8 cellular contexts compared by ENCODE assay signal in genomic region chr10:73644015-73644743, GRCh38. TPM values are rescaled to one million over a fixed set of nuclear protein-coding genes. Genes with fewer than 3 reads are reported as not detected.
A peak's percentile ranks its signal among the peaks of the same experiment; 100 is the strongest.
DNase-seq lines count a peak whose midpoint lies in the region; ATAC-seq lines count a peak whose summit lies in the region.

No MANE protein-coding gene starts in this region.

- H3K4me3 ChIP-seq in Karpas-422 (ENCODE audit: low read length) (no peak overlapping the region), trophoblast cell (ENCODE audit: low read depth, low read length) (no peak overlapping the region)

- no peaks in the 10 kb centered on the region for H3K9me3 ChIP-seq in Karpas-422 (ENCODE audit: low read length)
- H3K9me3 ChIP-seq in trophoblast cell (ENCODE audit: insufficient read depth, low read depth, low read length): no peaks in the 10 kb centered on the region

- H3K4me1 ChIP-seq in Karpas-422 (ENCODE audit: low read length) (peaks cover 2% of the 10 kb centered on the region), trophoblast cell (ENCODE audit: control insufficient read depth in 1 of 2, insufficient read depth in 2 of 2, low read length in 2 of 2) (peaks cover 29 to 43% of the 10 kb centered on the region in 2 experiments)

- H3K23ac ChIP-seq in trophoblast cell (ENCODE audit: low read length): no peak overlapping the region

- no CpG with 5 or more reads among the region's 5 CpGs for WGBS in trophoblast cell (ENCODE audit: extremely low coverage, insufficient coverage, insufficient read length)

- no peak overlapping the region for H3K14ac ChIP-seq in trophoblast cell (ENCODE audit: low read length)

- H3K4ac ChIP-seq in trophoblast cell (ENCODE audit: low read depth, low read length): no peak overlapping the region

- H3K9ac ChIP-seq in Karpas-422 (ENCODE audit: low read length): no peak overlapping the region
- H3K9ac ChIP-seq in trophoblast cell (ENCODE audit: low read length): no peak overlapping the region

- H3K27me3 ChIP-seq in Karpas-422 (ENCODE audit: low read length): no peaks in the 10 kb centered on the region
- H3K27me3 ChIP-seq in trophoblast cell (ENCODE audit: insufficient read depth, low read length): no peaks in the 10 kb centered on the region

- no peaks in the 10 kb centered on the region for H4K20me1 ChIP-seq in Karpas-422 (ENCODE audit: insufficient read depth, low read depth, low read length)

- H3K18ac ChIP-seq in trophoblast cell (ENCODE audit: low read length): no peak overlapping the region

- H3K79me2 ChIP-seq in Karpas-422 (ENCODE audit: low read length) (no peaks in the 10 kb centered on the region), trophoblast cell (ENCODE audit: control insufficient read depth, insufficient read depth, low read length, poor library complexity) (peaks cover 3% of the 10 kb centered on the region)

- no peak overlapping the region for H2BK120ac ChIP-seq in trophoblast cell (ENCODE audit: insufficient read depth, low read length, poor library complexity)

- H3K36me3 ChIP-seq in Karpas-422 (ENCODE audit: insufficient read depth, low read length): no peaks in the 10 kb centered on the region
- no peaks in the 10 kb centered on the region for H3K36me3 ChIP-seq in trophoblast cell (ENCODE audit: control insufficient read depth in 1 of 2, insufficient read depth in 2 of 2, low read length in 2 of 2)

- no peak overlapping the region for H2BK5ac ChIP-seq in trophoblast cell (ENCODE audit: low read depth, low read length, poor library complexity)

- H3K79me1 ChIP-seq in trophoblast cell (ENCODE audit: low read length): peaks cover 19% of the 10 kb centered on the region

- H4K91ac ChIP-seq in trophoblast cell (ENCODE audit: low read depth, low read length): no peak overlapping the region

- no peak overlapping the region for H2AK5ac ChIP-seq in trophoblast cell (ENCODE audit: low read length)

- no peaks in the 10 kb centered on the region for H3K9me2 ChIP-seq in Karpas-422 (replicated peaks; ENCODE audit: insufficient read depth, low read length)

- H3K36me3 Mint-ChIP-seq in activated naive CD4-positive, alpha-beta T cell treated with anti-CD3 and anti-CD28 coated beads, Interleukin-2, amount 50 U/mL, for 72 hours: no peaks in the 10 kb centered on the region

- peak overlapping the region in 1 of 2 donors; percentile 41 for H3K27ac Mint-ChIP-seq in activated naive CD4-positive, alpha-beta T cell treated with anti-CD3 and anti-CD28 coated beads, Interleukin-2, amount 50 U/mL, for 72 hours

- H4K8ac ChIP-seq in trophoblast cell (ENCODE audit: low read depth, low read length): no peak overlapping the region

- H3K27ac ChIP-seq in Karpas-422 (ENCODE audit: low read length) (no peak overlapping the region), trophoblast cell (ENCODE audit: low read depth, low read length) (no peak overlapping the region)

- H4K12ac ChIP-seq in trophoblast cell (ENCODE audit: low read depth, low read length): no peak overlapping the region

- peak; percentile 70 to 74 for ATAC-seq in activated naive CD4-positive, alpha-beta T cell treated with anti-CD3 and anti-CD28 coated beads, Interleukin-2, amount 50 U/mL, for 72 hours
- no peak for ATAC-seq in HG02840 (IDR thresholded peaks at IDR 0.05; ENCODE audit: low FRiP score, unreplicated experiment)

- no peaks in the 10 kb centered on the region for H3K9me3 Mint-ChIP-seq in activated naive CD4-positive, alpha-beta T cell treated with anti-CD3 and anti-CD28 coated beads, Interleukin-2, amount 50 U/mL, for 72 hours

- H2AFZ ChIP-seq in Karpas-422 (ENCODE audit: low read length) (no peak overlapping the region; the same call in 1 of the 2 replicates), trophoblast cell (ENCODE audit: insufficient read depth, low read length, poor library complexity) (no peak overlapping the region)

- peak overlapping the region; percentile 3 for H2BK12ac ChIP-seq in trophoblast cell (ENCODE audit: low read length)

- no peak overlapping the region for H3K4me2 ChIP-seq in Karpas-422 (ENCODE audit: low read depth, low read length, poor library complexity, severe bottlenecking)
- no peak overlapping the region for H3K4me2 ChIP-seq in trophoblast cell (ENCODE audit: low read length)

- peak; percentile 62 for DNase-seq in NCI-H1436 (lab: John Stamatoyannopoulos, UW)
- no peak for DNase-seq in NCI-H1436 treated with DMSO at 0.1 percent for 48 hours (lab: John Stamatoyannopoulos, UW)
- DNase-seq in Karpas-422: peak; percentile 85
- DNase-seq in SHP77 (lab: John Stamatoyannopoulos, UW): peak; percentile 6 to 13
- peak in 1 of 2 donors; percentile 56 for DNase-seq in activated naive CD4-positive, alpha-beta T cell treated with anti-CD3 and anti-CD28 coated beads, Interleukin-2, amount 50 U/mL, for 72 hours (ENCODE audit: low spot score in 2 of 2)
- DNase-seq in glomerular endothelial cell (ENCODE audit: extremely low read depth, low read depth, low spot score): peak; percentile 55
- DNase-seq in trophoblast cell: peak; percentile 49 to 88

RNA-seq across cellular contexts. Expression of gene MYOZ1, which starts 2.9 kb away (rescaled TPM):
- total RNA-seq in Karpas-422 (2014; rRNA removed; shearing (Covaris generic); ENCODE audit: low replicate concordance): not detected in 2 replicates
- not detected for total RNA-seq in activated naive CD4-positive, alpha-beta T cell treated with anti-CD3 and anti-CD28 coated beads, Interleukin-2, amount 50 U/mL, for 72 hours
- not detected in 2 replicates for total RNA-seq in glomerular endothelial cell
- 16.9 and 17.4 TPM in 2 replicates for polyA plus RNA-seq in trophoblast cell (2013)

RNA-seq across cellular contexts. Expression of gene SYNPO2L, which starts 11.7 kb away (rescaled TPM):
- total RNA-seq in Karpas-422 (2014; rRNA removed; shearing (Covaris generic); ENCODE audit: low replicate concordance): not detected in 2 replicates
- total RNA-seq in activated naive CD4-positive, alpha-beta T cell treated with anti-CD3 and anti-CD28 coated beads, Interleukin-2, amount 50 U/mL, for 72 hours: not detected
- not detected in 2 replicates for total RNA-seq in glomerular endothelial cell
- 0.03 TPM in 2 replicates for polyA plus RNA-seq in trophoblast cell (2013)

RNA-seq across cellular contexts. Expression of gene USP54, which starts 53.0 kb away (rescaled TPM):
- 8.2 and 10.7 TPM in 2 replicates for total RNA-seq in Karpas-422 (2014; rRNA removed; shearing (Covaris generic); ENCODE audit: low replicate concordance)
- 1 to 10 TPM; 4.6 to 6.2 TPM for total RNA-seq in activated naive CD4-positive, alpha-beta T cell treated with anti-CD3 and anti-CD28 coated beads, Interleukin-2, amount 50 U/mL, for 72 hours
- 9.7 and 16.4 TPM in 2 replicates for total RNA-seq in glomerular endothelial cell
- polyA plus RNA-seq in trophoblast cell (2013): 7.0 and 7.8 TPM in 2 replicates

RNA-seq across cellular contexts. Expression of gene AGAP5, which starts 53.7 kb away (rescaled TPM):
- 6.7 and 8.1 TPM in 2 replicates for total RNA-seq in Karpas-422 (2014; rRNA removed; shearing (Covaris generic); ENCODE audit: low replicate concordance)
- total RNA-seq in activated naive CD4-positive, alpha-beta T cell treated with anti-CD3 and anti-CD28 coated beads, Interleukin-2, amount 50 U/mL, for 72 hours: 10 to 100 TPM in 1 of 2 donors, 1 to 10 TPM in 1; 5.5 to 10.3 TPM
- 0.58 and 4.7 TPM in 2 replicates for total RNA-seq in glomerular endothelial cell
- 2.8 and 3.1 TPM in 2 replicates for polyA plus RNA-seq in trophoblast cell (2013)
